In the genomic region with DNA sequence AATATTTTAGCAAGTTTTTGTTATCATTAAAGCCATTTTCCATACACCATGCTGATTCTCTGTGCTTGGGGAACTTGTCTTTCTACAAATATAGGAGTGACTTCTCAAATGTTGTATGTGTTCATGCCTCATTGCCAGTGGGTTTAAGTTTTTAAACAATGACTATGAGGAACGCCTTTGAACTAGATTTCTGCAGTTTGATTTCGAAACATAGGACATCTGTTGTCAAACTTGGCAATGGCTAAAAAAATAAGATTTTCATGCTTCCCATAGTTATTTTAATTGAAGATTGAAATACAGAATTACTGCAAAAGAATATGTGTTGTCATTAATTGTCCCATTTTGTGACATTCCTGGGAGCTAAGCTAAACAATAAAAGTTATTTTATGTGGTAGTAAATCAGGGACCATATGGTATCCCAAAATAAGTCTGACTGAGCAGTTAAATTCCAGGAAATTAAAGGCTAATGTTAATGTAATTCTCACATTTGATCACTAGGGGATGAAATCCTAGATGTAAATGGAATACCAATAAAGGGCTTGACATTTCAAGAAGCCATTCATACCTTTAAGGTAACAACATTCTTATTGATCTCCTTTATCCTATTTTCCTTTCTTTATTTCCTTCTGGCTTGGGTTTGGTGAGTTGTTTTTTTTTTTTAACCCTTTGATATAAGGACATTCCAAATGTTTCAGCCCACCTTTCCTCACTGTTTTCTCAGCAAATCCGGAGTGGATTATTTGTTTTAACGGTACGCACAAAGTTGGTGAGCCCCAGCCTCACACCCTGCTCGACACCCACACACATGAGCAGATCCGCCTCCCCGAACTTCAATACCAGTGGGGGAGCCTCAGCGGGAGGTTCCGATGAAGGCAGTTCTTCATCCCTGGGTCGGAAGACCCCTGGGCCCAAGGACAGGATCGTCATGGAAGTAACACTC, we compare ENCODE assay signal across 13 cellular contexts.
A peak's percentile ranks its signal among the peaks of the same experiment; 100 is the strongest.
DNase-seq lines count a peak whose midpoint lies in the region; ATAC-seq and TF ChIP-seq lines count a peak whose summit lies in the region.
"Had no signal": no experiment of that assay in that cellular context is flagged by ENCODE, and none has a peak within 500 bp of the region (broad histone marks: within the 10 kb centered on the region; RNA-seq: fewer than 3 reads in every experiment).

No MANE protein-coding gene starts in this region.

- no peak overlapping the region for H4K5ac ChIP-seq in IMR-90 (ENCODE audit: low read depth, low read length)

- no peak overlapping the region for H2AFZ ChIP-seq in IMR-90 (replicated peaks; ENCODE audit: low read length, poor library complexity)

- H3K18ac ChIP-seq in IMR-90 (ENCODE audit: low read depth, low read length) = no peak overlapping the region

- H3K79me1 ChIP-seq in IMR-90 (ENCODE audit: low read depth in 1 of 2, low read length in 2 of 2) = no peaks in the 10 kb centered on the region

- POLR2A ChIA-PET in IMR-90 (lab: Charles Lee; ENCODE audit: unreplicated experiment) = no interaction called here
- POLR2A ChIA-PET in CD4-positive, alpha-beta memory T cell (lab: Charles Lee; ENCODE audit: partially characterized antibody) = no interaction called here

- H3K27ac Mint-ChIP-seq in nephron = no peak overlapping the region
- H3K27ac Mint-ChIP-seq in CD4-positive, alpha-beta memory T cell = no peak overlapping the region
- H3K27ac Mint-ChIP-seq in activated CD8-positive, alpha-beta memory T cell treated with anti-CD3 and anti-CD28 coated beads, Interleukin-2, amount 10 ng/mL, durations not matched to agents 7 days and 5 days = no peak overlapping the region
- H3K27ac Mint-ChIP-seq: activated naive CD4-positive, alpha-beta T cell treated with anti-CD3 and anti-CD28 coated beads, Interleukin-2, amount 50 U/mL, for 72 hours had no signal

- peak; percentile 19; the same call in 1 of the 2 replicates for TF ChIP-seq CTCF in IMR-90 (conservative IDR thresholded peaks at IDR 0.05; ENCODE audit: low read depth, low read length)
- TF ChIP-seq CTCF in astrocyte of the spinal cord (IDR thresholded peaks at IDR 0.05; ENCODE audit: low read depth, low read length) = peak; percentile 9
- TF ChIP-seq CTCF in nephron (IDR thresholded peaks at IDR 0.05; ENCODE audit: unreplicated experiment in 3 of 3) = peak; percentile 20 to 38 (median 26)

- CTCF ChIA-PET in IMR-90 (lab: Yijun Ruan, JAX) = interaction anchor here (0.6 to 1.7 kb wide), 5 partner anchors 20 to 248 kb away, joined by 3 to 5 read pairs (median 4); no protein-coding TSS in a partner anchor
- CTCF ChIA-PET in CD4-positive, alpha-beta memory T cell (lab: Charles Lee; ENCODE audit: partially characterized antibody) = interaction anchor here (1.0 to 1.2 kb wide), 2 partner anchors 35 to 36 kb away, joined by 3 to 5 read pairs; no protein-coding TSS in a partner anchor
- CTCF ChIA-PET in activated CD8-positive, alpha-beta memory T cell treated with anti-CD3 and anti-CD28 coated beads, Interleukin-2, amount 10 ng/mL, durations not matched to agents 7 days and 5 days (lab: Charles Lee) = interaction anchor here (1.4 to 1.5 kb wide), 2 partner anchors 10 to 19 kb away, joined by 3 to 4 read pairs; no protein-coding TSS in a partner anchor

- intact Hi-C loops in IMR-90 (cut with micrococcal nuclease) = no loop called here
- intact Hi-C loops in CD4-positive, alpha-beta memory T cell (cut with micrococcal nuclease) = no loop called here

- no peak overlapping the region for H3K23ac ChIP-seq in IMR-90 (ENCODE audit: low read depth, low read length)

- no peaks in the 10 kb centered on the region for H3K9me1 ChIP-seq in IMR-90 (ENCODE audit: insufficient read depth, low read length)

- H3K36me3 Mint-ChIP-seq in nephron (ENCODE audit: low read depth) = peaks cover 34% of the 10 kb centered on the region
- no peaks in the 10 kb centered on the region for H3K36me3 Mint-ChIP-seq in CD4-positive, alpha-beta memory T cell
- no peaks in the 10 kb centered on the region for H3K36me3 Mint-ChIP-seq in activated CD8-positive, alpha-beta memory T cell treated with anti-CD3 and anti-CD28 coated beads, Interleukin-2, amount 10 ng/mL, durations not matched to agents 7 days and 5 days
- H3K36me3 Mint-ChIP-seq: activated naive CD4-positive, alpha-beta T cell treated with anti-CD3 and anti-CD28 coated beads, Interleukin-2, amount 50 U/mL, for 72 hours had no signal

- in situ Hi-C loops in IMR-90 (cut with MboI; ENCODE audit: low sequenced_read_pairs) (no loop called here), astrocyte of the spinal cord (cut with HindIII; ENCODE audit: low sequenced_read_pairs) (no loop called here)

- H3K14ac ChIP-seq in IMR-90 (replicated peaks; ENCODE audit: low read depth, low read length) = no peak overlapping the region

- no peak overlapping the region for H2BK15ac ChIP-seq in IMR-90 (ENCODE audit: low read depth, low read length)

- no peak overlapping the region for H2BK5ac ChIP-seq in IMR-90 (ENCODE audit: low read depth, low read length, poor library complexity, severe bottlenecking)

- H3K56ac ChIP-seq in IMR-90 (ENCODE audit: extremely low read depth, insufficient read depth, low read length) = no peak overlapping the region

- no peak overlapping the region for H2BK20ac ChIP-seq in IMR-90 (ENCODE audit: low read depth, low read length)

- H3K27me3 Mint-ChIP-seq in nephron (ENCODE audit: low read depth) = no peaks in the 10 kb centered on the region
- no peaks in the 10 kb centered on the region for H3K27me3 Mint-ChIP-seq in CD4-positive, alpha-beta memory T cell
- H3K27me3 Mint-ChIP-seq in activated CD8-positive, alpha-beta memory T cell treated with anti-CD3 and anti-CD28 coated beads, Interleukin-2, amount 10 ng/mL, durations not matched to agents 7 days and 5 days = peaks cover 7% of the 10 kb centered on the region

- H3K36me3 ChIP-seq in IMR-90 (ENCODE audit: control insufficient read depth, insufficient read depth, low read length) = no peaks in the 10 kb centered on the region
- no peaks in the 10 kb centered on the region for H3K36me3 ChIP-seq in CD4-positive, alpha-beta memory T cell (ENCODE audit: insufficient read depth, low read length)

- H3K4me2 ChIP-seq in IMR-90 (ENCODE audit: low read depth, low read length) = no peak overlapping the region

- dilution Hi-C loops in IMR-90 (cut with HindIII; ENCODE audit: low sequenced_read_pairs, unreplicated experiment) = loop anchor here (25.0 kb wide), 1 partner anchor 220 kb away; no protein-coding TSS in a partner anchor

- no peaks in the 10 kb centered on the region for H3K9me3 Mint-ChIP-seq in nephron
- H3K9me3 Mint-ChIP-seq in CD4-positive, alpha-beta memory T cell = no peaks in the 10 kb centered on the region
- no peaks in the 10 kb centered on the region for H3K9me3 Mint-ChIP-seq in activated CD8-positive, alpha-beta memory T cell treated with anti-CD3 and anti-CD28 coated beads, Interleukin-2, amount 10 ng/mL, durations not matched to agents 7 days and 5 days (ENCODE audit: low read depth)

- H3K9me3 ChIP-seq in IMR-90 (ENCODE audit: control insufficient read depth, insufficient read depth, low read length) = no peaks in the 10 kb centered on the region
- no peaks in the 10 kb centered on the region for H3K9me3 ChIP-seq in CD4-positive, alpha-beta memory T cell (ENCODE audit: control insufficient read depth in 1 of 2, low read length in 2 of 2)
- H3K9me3 ChIP-seq: testis had no signal

- no peak overlapping the region for H3K4ac ChIP-seq in IMR-90 (ENCODE audit: low read depth, low read length)

- no peak overlapping the region for H3K27ac ChIP-seq in IMR-90 (ENCODE audit: insufficient read depth, low read length)
- H3K27ac ChIP-seq in CD4-positive, alpha-beta memory T cell (ENCODE audit: low read depth, low read length) = no peak overlapping the region
- H3K27ac ChIP-seq: testis had no signal

- 80% methylated on average over 1 of the region's 12 CpGs; no CpG with 5 or more reads in 1 of the 2 experiments for WGBS in IMR-90 (ENCODE audit: extremely low coverage in 2 of 2, insufficient read length in 1 of 2), 2 experiments

- no TSS peak for BruUV-seq in IMR-90 (replicated peaks; lab: Mats Ljungman, UMichigan)

- no peak overlapping the region for H4K91ac ChIP-seq in IMR-90 (ENCODE audit: insufficient read depth, low read depth, low read length)

- DNase-seq in DMS 273 treated with DMSO at 0.1 percent for 48 hours (lab: John Stamatoyannopoulos, UW) (peak; percentile 13), IMR-90 (no peak), astrocyte of the spinal cord (ENCODE audit: low read depth, low spot score) (no peak), activated T-cell treated with anti-CD3 and anti-CD28 coated beads for 4 hours (no peak)
- no peak for DNase-seq in CD4-positive, alpha-beta memory T cell
- no peak for DNase-seq in activated CD8-positive, alpha-beta memory T cell treated with anti-CD3 and anti-CD28 coated beads, Interleukin-2, amount 10 ng/mL, durations not matched to agents 7 days and 5 days
- DNase-seq: activated CD4-positive, alpha-beta T cell treated with anti-CD3 and anti-CD28 coated beads for 48 hours; KBM-7; stimulated activated CD4-positive, alpha-beta T cell treated with anti-CD3 and anti-CD28 coated beads, Interleukin-2, amount 100 ng/mL, for 48 hours; testis had no signal

- no peaks in the 10 kb centered on the region for H4K20me1 ChIP-seq in IMR-90 (ENCODE audit: insufficient read depth, low read length)

- H2AK9ac ChIP-seq in IMR-90 (replicated peaks; ENCODE audit: low read depth, low read length, poor library complexity) = no peak overlapping the region

- peaks cover 30% of the 10 kb centered on the region for H3K27me3 ChIP-seq in IMR-90 (ENCODE audit: control insufficient read depth, insufficient read depth, low read length)
- H3K27me3 ChIP-seq in CD4-positive, alpha-beta memory T cell (ENCODE audit: insufficient read depth, low read length) = no peaks in the 10 kb centered on the region
- H3K27me3 ChIP-seq: testis had no signal

- TF ChIP-seq RAD21 in IMR-90 (IDR thresholded peaks at IDR 0.05; ENCODE audit: low read length) = no peak

- H4K8ac ChIP-seq in IMR-90 (ENCODE audit: low read depth in 2 of 2, low read length in 2 of 2) = no peak overlapping the region

- TF ChIP-seq POLR2A in IMR-90 (IDR thresholded peaks at IDR 0.05; ENCODE audit: low read depth, low read length) = no peak

- H2BK120ac ChIP-seq in IMR-90 (ENCODE audit: low read depth, low read length) = no peak overlapping the region

- H3K4me3 Mint-ChIP-seq in nephron = no peak overlapping the region
- no peak overlapping the region for H3K4me3 Mint-ChIP-seq in CD4-positive, alpha-beta memory T cell
- H3K4me3 Mint-ChIP-seq in activated CD8-positive, alpha-beta memory T cell treated with anti-CD3 and anti-CD28 coated beads, Interleukin-2, amount 10 ng/mL, durations not matched to agents 7 days and 5 days = no peak overlapping the region

- no peaks in the 10 kb centered on the region for H3K4me1 ChIP-seq in IMR-90 (ENCODE audit: control insufficient read depth, insufficient read depth, low read length)
- no peaks in the 10 kb centered on the region for H3K4me1 ChIP-seq in CD4-positive, alpha-beta memory T cell (ENCODE audit: insufficient read depth, low read length)

- H2AK5ac ChIP-seq in IMR-90 (ENCODE audit: low read depth, low read length) = no peak overlapping the region

- peaks cover 13% of the 10 kb centered on the region for H3K4me1 Mint-ChIP-seq in nephron
- no peaks in the 10 kb centered on the region for H3K4me1 Mint-ChIP-seq in CD4-positive, alpha-beta memory T cell
- no peaks in the 10 kb centered on the region for H3K4me1 Mint-ChIP-seq in activated CD8-positive, alpha-beta memory T cell treated with anti-CD3 and anti-CD28 coated beads, Interleukin-2, amount 10 ng/mL, durations not matched to agents 7 days and 5 days

- no peak overlapping the region for H3K9ac ChIP-seq in IMR-90 (ENCODE audit: low read depth, low read length)

- ATAC-seq in IMR-90 (ENCODE audit: low read depth) = no peak
- no peak for ATAC-seq in GM18858 (IDR thresholded peaks at IDR 0.05; ENCODE audit: unreplicated experiment)
- ATAC-seq in activated CD8-positive, alpha-beta memory T cell treated with anti-CD3 and anti-CD28 coated beads, Interleukin-2, amount 10 ng/mL, durations not matched to agents 7 days and 5 days = no peak
- ATAC-seq: activated naive CD4-positive, alpha-beta T cell treated with anti-CD3 and anti-CD28 coated beads, Interleukin-2, amount 50 U/mL, for 72 hours had no signal

- H3K4me3 ChIP-seq in IMR-90 (ENCODE audit: insufficient read depth, low read depth, low read length) (no peak overlapping the region), astrocyte of the spinal cord (ENCODE audit: low read depth, low read length) (no peak overlapping the region)
- no peak overlapping the region for H3K4me3 ChIP-seq in CD4-positive, alpha-beta memory T cell (ENCODE audit: low read length in 2 of 2)
- H3K4me3 ChIP-seq: testis had no signal
